Comparison of ENCODE assay signal across 18 cellular contexts in the genomic region with DNA sequence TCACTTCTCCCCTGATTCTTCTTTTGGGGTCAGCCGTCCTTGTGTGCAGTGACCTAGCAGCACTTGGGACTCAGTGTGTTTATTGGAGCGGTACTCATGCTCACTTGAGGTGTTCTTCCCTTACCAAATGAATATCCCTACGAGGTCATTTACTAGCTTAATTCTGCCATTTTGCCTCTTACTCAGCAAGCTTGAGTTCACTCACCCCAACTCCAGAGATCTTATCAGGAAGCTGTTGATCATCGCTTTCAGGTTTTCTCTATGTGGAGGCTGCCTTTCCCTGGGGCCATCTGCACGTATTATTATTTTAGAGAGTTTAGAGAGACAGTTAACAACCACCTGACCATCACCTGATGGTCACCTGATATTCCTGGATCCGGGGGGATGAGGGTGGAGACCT.
DNase-seq lines count a peak whose midpoint lies in the region; TF ChIP-seq lines count a peak whose summit lies in the region.
"Had no signal": no experiment of that assay in that cellular context is flagged by ENCODE, and none has a peak within 500 bp of the region (broad histone marks: within the 10 kb centered on the region; RNA-seq: fewer than 3 reads in every experiment).

No MANE protein-coding gene starts in this region.

- H3K27ac Mint-ChIP-seq in H9 = no peak overlapping the region
- H3K27ac Mint-ChIP-seq in endodermal cell = peak overlapping the region; percentile 50
- H3K27ac Mint-ChIP-seq in Calu3 (ENCODE audit: unreplicated experiment) = no peak overlapping the region
- H3K27ac Mint-ChIP-seq: CD4-positive, alpha-beta memory T cell; CD4-positive, CD25-positive, alpha-beta regulatory T cell; CD8-positive, alpha-beta memory T cell had no signal

- no peak for DNase-seq in H9
- DNase-seq in M059J (ENCODE audit: low read depth) = peak; percentile 58
- no peak for DNase-seq in endodermal cell
- no peak for DNase-seq in retina
- no peak for DNase-seq in mesenchymal stem cell
- DNase-seq in Calu3 = no peak
- DNase-seq: BE2C; C1 segment of cervical spinal cord; CD4-positive, alpha-beta memory T cell; CD4-positive, CD25-positive, alpha-beta regulatory T cell; CD8-positive, alpha-beta memory T cell; COR-L47; DMS79 treated with DMSO at 0.1 percent for 48 hours; GF-D8 had no signal

- H3K9me3 ChIP-seq in H9 (ENCODE audit: control insufficient read depth, low read depth, low read length) = no peaks in the 10 kb centered on the region
- H3K9me3 ChIP-seq in endodermal cell (ENCODE audit: control insufficient read depth, low read length) = peaks cover 32% of the 10 kb centered on the region
- no peaks in the 10 kb centered on the region for H3K9me3 ChIP-seq in mesenchymal stem cell (ENCODE audit: control insufficient read depth, low read length)
- H3K9me3 ChIP-seq: A549, BE2C, BLaER1 had no signal

- H3K4me3 Mint-ChIP-seq in H9 (no peak overlapping the region), endodermal cell (no peak overlapping the region), Calu3 (ENCODE audit: low read depth, unreplicated experiment) (no peak overlapping the region)
- H3K4me3 Mint-ChIP-seq: CD14-positive monocyte; CD4-positive, alpha-beta memory T cell; CD4-positive, CD25-positive, alpha-beta regulatory T cell; CD8-positive, alpha-beta memory T cell had no signal

- TF ChIP-seq CTCF in H9 (conservative IDR thresholded peaks at IDR 0.05) = no peak
- no peak for TF ChIP-seq CTCF in endodermal cell (conservative IDR thresholded peaks at IDR 0.05)
- no peak for TF ChIP-seq CTCF in Calu3 (IDR thresholded peaks at IDR 0.05; ENCODE audit: unreplicated experiment)

- no peak overlapping the region for H2AFZ ChIP-seq in H9 (ENCODE audit: low read length)
- no peak overlapping the region for H2AFZ ChIP-seq in mesenchymal stem cell (ENCODE audit: low read depth, low read length)

- peaks cover 18 to 36% of the 10 kb centered on the region in 2 experiments for H3K4me1 Mint-ChIP-seq in H9
- peaks cover 49% of the 10 kb centered on the region for H3K4me1 Mint-ChIP-seq in endodermal cell
- no peaks in the 10 kb centered on the region for H3K4me1 Mint-ChIP-seq in Calu3 (ENCODE audit: low read depth, unreplicated experiment)
- H3K4me1 Mint-ChIP-seq: CD14-positive monocyte; CD4-positive, alpha-beta memory T cell; CD4-positive, CD25-positive, alpha-beta regulatory T cell; CD8-positive, alpha-beta memory T cell had no signal

- intact Hi-C loops in Calu3 (cut with micrococcal nuclease; ENCODE audit: unreplicated experiment) = loop anchor here (5.0 kb wide), 1 partner anchor 1388 kb away; no protein-coding TSS in a partner anchor

- H3K4me2 ChIP-seq in H9 (ENCODE audit: insufficient read depth, insufficient read length, low read length) (no peak overlapping the region), mesenchymal stem cell (ENCODE audit: low read length, poor library complexity, severe bottlenecking) (no peak overlapping the region)
- H3K4me2 ChIP-seq: A549, BLaER1 had no signal

- no peak overlapping the region for H3K56ac ChIP-seq in H9 (ENCODE audit: insufficient read length, low read depth, low read length)

- no CpG with 5 or more reads among the region's 6 CpGs for WGBS in H9 (ENCODE audit: extremely low coverage, insufficient read length, low lambda C conversion rate)
- WGBS in endodermal cell (ENCODE audit: insufficient coverage in 1 of 2, insufficient read length in 1 of 2), 2 experiments = 93 to 94% methylated on average over 5 to 6 of the region's 6 CpGs
- 77% methylated on average over 6 of the region's 6 CpGs for WGBS in mesenchymal stem cell

- no peak overlapping the region for H4K8ac ChIP-seq in H9 (replicated peaks; ENCODE audit: insufficient read length, low read depth, low read length)
- no peak overlapping the region for H4K8ac ChIP-seq in mesenchymal stem cell (ENCODE audit: low read length)

- H2BK15ac ChIP-seq in H9 (ENCODE audit: low read depth, low read length) (no peak overlapping the region), mesenchymal stem cell (ENCODE audit: low read depth, poor library complexity, severe bottlenecking) (no peak overlapping the region)

- H3K27ac ChIP-seq in H9 (ENCODE audit: insufficient read length, low read depth, low read length) (no peak overlapping the region), endodermal cell (ENCODE audit: low read depth, low read length) (no peak overlapping the region), mesenchymal stem cell (ENCODE audit: low read length, poor library complexity, severe bottlenecking) (no peak overlapping the region)
- H3K27ac ChIP-seq: 22Rv1, A549, BLaER1 had no signal

- H3K27me3 Mint-ChIP-seq in H9 (ENCODE audit: low read depth) (no peaks in the 10 kb centered on the region), endodermal cell (ENCODE audit: insufficient read depth) (no peaks in the 10 kb centered on the region), Calu3 (ENCODE audit: unreplicated experiment) (no peaks in the 10 kb centered on the region)
- H3K27me3 Mint-ChIP-seq: CD4-positive, alpha-beta memory T cell; CD4-positive, CD25-positive, alpha-beta regulatory T cell; CD8-positive, alpha-beta memory T cell had no signal

- no peak overlapping the region for H2AK5ac ChIP-seq in H9 (ENCODE audit: insufficient read length, low read length)
- no peak overlapping the region for H2AK5ac ChIP-seq in mesenchymal stem cell (ENCODE audit: low read length, severe bottlenecking)

- H3K18ac ChIP-seq in H9 (ENCODE audit: insufficient read length, low read depth, low read length) = peak overlapping the region; percentile 48
- no peak overlapping the region for H3K18ac ChIP-seq in mesenchymal stem cell (ENCODE audit: low read depth in 1 of 2, low read length in 2 of 2)

- H3K9ac ChIP-seq in H9 (ENCODE audit: extremely low read depth, insufficient read length, low read length) (no peak overlapping the region), endodermal cell (ENCODE audit: extremely low read depth, low read length, poor library complexity, severe bottlenecking) (no peak overlapping the region), mesenchymal stem cell (ENCODE audit: low read length) (no peak overlapping the region)
- H3K9ac ChIP-seq: BLaER1 had no signal

- H3K36me3 ChIP-seq in endodermal cell (ENCODE audit: control insufficient read depth, insufficient read depth, low read length) = no peaks in the 10 kb centered on the region
- no peaks in the 10 kb centered on the region for H3K36me3 ChIP-seq in mesenchymal stem cell (ENCODE audit: control insufficient read depth in 1 of 2, insufficient read depth in 2 of 2, low read depth in 1 of 2, low read length in 2 of 2)
- H3K36me3 ChIP-seq: BE2C, BLaER1 had no signal

- no peak overlapping the region for H2BK20ac ChIP-seq in H9 (ENCODE audit: low read depth, low read length, poor library complexity, severe bottlenecking)

- no peaks in the 10 kb centered on the region for H3K79me2 ChIP-seq in H9 (ENCODE audit: insufficient read depth, low read length)

- H3K4ac ChIP-seq in H9 (ENCODE audit: low read depth, low read length) (no peak overlapping the region), mesenchymal stem cell (ENCODE audit: low read depth in 1 of 2, low read length in 2 of 2) (no peak overlapping the region)

- H3K23me2 ChIP-seq in H9 (ENCODE audit: insufficient read length, low read depth, low read length, poor library complexity, severe bottlenecking) = no peaks in the 10 kb centered on the region

- H3K14ac ChIP-seq in H9 (ENCODE audit: insufficient read depth, low read length) (no peak overlapping the region; the same call in 1 of the 2 replicates), mesenchymal stem cell (ENCODE audit: low read length in 2 of 2) (no peak overlapping the region)

- H4K91ac ChIP-seq in H9 (ENCODE audit: insufficient read length, low read depth, low read length) (no peak overlapping the region), mesenchymal stem cell (ENCODE audit: low read length) (no peak overlapping the region)

- H2BK120ac ChIP-seq in H9 (ENCODE audit: low read depth, low read length, poor library complexity, severe bottlenecking) (no peak overlapping the region), mesenchymal stem cell (ENCODE audit: low read depth, low read length) (no peak overlapping the region)

- H3K36me3 Mint-ChIP-seq in H9 (ENCODE audit: insufficient read depth in 1 of 3, low read depth in 3 of 3) (peaks cover 0 to under 1% (median 0%) of the 10 kb centered on the region in 3 experiments; a peak in 3 of 7 replicates), endodermal cell (ENCODE audit: low read depth) (peaks cover 6% of the 10 kb centered on the region), Calu3 (ENCODE audit: insufficient read depth, unreplicated experiment) (no peaks in the 10 kb centered on the region)
- H3K36me3 Mint-ChIP-seq: CD14-positive monocyte; CD4-positive, alpha-beta memory T cell; CD4-positive, CD25-positive, alpha-beta regulatory T cell; CD8-positive, alpha-beta memory T cell had no signal

- H4K5ac ChIP-seq in H9 (ENCODE audit: insufficient read length, low read depth, low read length) = no peak overlapping the region

- no peak overlapping the region for H3K23ac ChIP-seq in H9 (ENCODE audit: insufficient read length, low read depth, low read length)
- H3K23ac ChIP-seq in mesenchymal stem cell (ENCODE audit: low read length in 2 of 2) = no peak overlapping the region

- H3K9me3 Mint-ChIP-seq in H9 = peaks cover under 1% of the 10 kb centered on the region in 2 experiments; a peak in 1 of 5 replicates
- peaks cover 8% of the 10 kb centered on the region for H3K9me3 Mint-ChIP-seq in endodermal cell
- H3K9me3 Mint-ChIP-seq in Calu3 (ENCODE audit: low read depth, unreplicated experiment) = peaks cover 7% of the 10 kb centered on the region

- no peak overlapping the region for H2BK5ac ChIP-seq in H9 (ENCODE audit: insufficient read length, low read length)
- no peak overlapping the region for H2BK5ac ChIP-seq in mesenchymal stem cell (ENCODE audit: low read depth, low read length, poor library complexity, severe bottlenecking)

- H4K20me1 ChIP-seq in H9 (ENCODE audit: control insufficient read depth, insufficient read depth, insufficient read length) = no peaks in the 10 kb centered on the region
- H4K20me1 ChIP-seq: BLaER1 had no signal

- no peak overlapping the region for H3T11ph ChIP-seq in H9 (ENCODE audit: low read length)

- H3K79me1 ChIP-seq in H9 (ENCODE audit: insufficient read depth, low read depth, low read length, poor library complexity, severe bottlenecking) = no peaks in the 10 kb centered on the region
- H3K79me1 ChIP-seq in mesenchymal stem cell (replicated peaks; ENCODE audit: low read length, poor library complexity, severe bottlenecking) = no peaks in the 10 kb centered on the region

- no TSS peak for BruUV-seq in Calu3 (replicated peaks; lab: Mats Ljungman, UMichigan)

- CTCF ChIA-PET in Calu3 (lab: Charles Lee) = no interaction called here

- peak overlapping the region; percentile 28 for H3K4me3 ChIP-seq in endodermal cell (ENCODE audit: low read length)
- H3K4me3 ChIP-seq in mesenchymal stem cell (ENCODE audit: insufficient read depth in 1 of 2, low read depth in 1 of 2, low read length in 2 of 2) = no peak overlapping the region
- H3K4me3 ChIP-seq: A549, BLaER1 had no signal

- H3K4me1 ChIP-seq in H9 (ENCODE audit: insufficient read depth, low read length) (no peaks in the 10 kb centered on the region; the same call in 1 of the 2 replicates), endodermal cell (ENCODE audit: control insufficient read depth, insufficient read depth, low read length) (no peaks in the 10 kb centered on the region), mesenchymal stem cell (ENCODE audit: control insufficient read depth, insufficient read depth, low read depth, low read length) (no peaks in the 10 kb centered on the region)
- H3K4me1 ChIP-seq: A549, BE2C had no signal

- H3K27me3 ChIP-seq in H9 (ENCODE audit: insufficient read depth, low read length) (no peaks in the 10 kb centered on the region), endodermal cell (ENCODE audit: control insufficient read depth, insufficient read depth, low read length, poor library complexity, severe bottlenecking) (no peaks in the 10 kb centered on the region), mesenchymal stem cell (ENCODE audit: control insufficient read depth in 1 of 2, insufficient read depth in 1 of 2, low read length in 2 of 2) (peaks cover 0 to 9% of the 10 kb centered on the region in 2 experiments)
- H3K27me3 ChIP-seq: BE2C, BLaER1 had no signal

- H2BK12ac ChIP-seq in H9 (ENCODE audit: insufficient read length, low read depth, low read length) (peak overlapping the region; percentile 14), mesenchymal stem cell (ENCODE audit: low read length in 2 of 2) (no peak overlapping the region)
